ENCODE assay signal across 1 cellular context in the genomic region with DNA sequence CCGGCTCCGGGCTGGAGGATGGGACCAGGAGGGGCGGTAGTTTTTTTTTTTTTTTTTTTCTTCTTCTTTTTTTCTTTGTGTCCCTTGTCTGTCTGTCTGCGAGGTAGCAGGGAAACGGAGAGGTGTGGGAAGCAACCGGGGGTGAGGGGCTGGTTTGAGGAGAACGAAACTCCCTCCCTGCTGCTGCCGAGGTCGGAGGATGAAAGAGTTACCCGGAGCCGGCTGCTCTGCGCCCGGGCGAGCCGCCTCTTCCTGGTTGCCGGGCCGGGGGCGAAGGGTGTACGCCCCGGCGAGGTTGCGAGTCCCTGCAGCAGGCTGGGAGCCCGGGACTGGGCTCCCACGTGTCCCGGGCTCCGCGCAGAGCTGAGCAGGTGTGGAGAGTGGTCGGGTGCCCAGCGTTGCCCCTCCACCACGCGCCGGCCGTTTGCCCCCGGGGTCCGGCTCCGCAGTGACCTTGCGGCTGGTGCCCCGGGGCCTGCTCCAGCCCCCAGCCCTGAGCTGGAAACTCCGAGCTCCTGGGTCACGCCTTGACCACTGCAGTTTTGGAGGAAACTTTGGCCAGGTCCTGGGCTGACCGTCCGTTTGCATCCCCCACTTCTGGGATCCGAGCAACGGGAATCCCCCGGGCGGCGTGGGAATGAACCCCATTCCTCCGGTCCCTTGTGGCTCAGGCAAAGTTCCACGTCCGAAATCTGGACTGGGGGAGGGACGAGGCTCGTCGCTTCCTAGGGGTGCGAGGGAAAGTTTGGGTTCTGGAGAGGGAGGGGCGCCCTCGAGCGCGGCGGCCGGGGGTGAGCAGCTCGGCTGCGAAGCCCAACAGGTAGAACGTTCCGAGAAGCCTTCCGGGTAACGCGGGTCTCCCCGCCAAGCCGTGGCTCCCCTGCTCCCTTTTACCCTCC.
TF ChIP-seq lines count a peak whose summit lies in the region.

No MANE protein-coding gene starts in this region.

TF ChIP-seq in K562, 482 proteins besides CTCF, POLR2A, EP300 and RAD21 (continued from another document and continues in another):
- TF ChIP-seq, protein P1, sequence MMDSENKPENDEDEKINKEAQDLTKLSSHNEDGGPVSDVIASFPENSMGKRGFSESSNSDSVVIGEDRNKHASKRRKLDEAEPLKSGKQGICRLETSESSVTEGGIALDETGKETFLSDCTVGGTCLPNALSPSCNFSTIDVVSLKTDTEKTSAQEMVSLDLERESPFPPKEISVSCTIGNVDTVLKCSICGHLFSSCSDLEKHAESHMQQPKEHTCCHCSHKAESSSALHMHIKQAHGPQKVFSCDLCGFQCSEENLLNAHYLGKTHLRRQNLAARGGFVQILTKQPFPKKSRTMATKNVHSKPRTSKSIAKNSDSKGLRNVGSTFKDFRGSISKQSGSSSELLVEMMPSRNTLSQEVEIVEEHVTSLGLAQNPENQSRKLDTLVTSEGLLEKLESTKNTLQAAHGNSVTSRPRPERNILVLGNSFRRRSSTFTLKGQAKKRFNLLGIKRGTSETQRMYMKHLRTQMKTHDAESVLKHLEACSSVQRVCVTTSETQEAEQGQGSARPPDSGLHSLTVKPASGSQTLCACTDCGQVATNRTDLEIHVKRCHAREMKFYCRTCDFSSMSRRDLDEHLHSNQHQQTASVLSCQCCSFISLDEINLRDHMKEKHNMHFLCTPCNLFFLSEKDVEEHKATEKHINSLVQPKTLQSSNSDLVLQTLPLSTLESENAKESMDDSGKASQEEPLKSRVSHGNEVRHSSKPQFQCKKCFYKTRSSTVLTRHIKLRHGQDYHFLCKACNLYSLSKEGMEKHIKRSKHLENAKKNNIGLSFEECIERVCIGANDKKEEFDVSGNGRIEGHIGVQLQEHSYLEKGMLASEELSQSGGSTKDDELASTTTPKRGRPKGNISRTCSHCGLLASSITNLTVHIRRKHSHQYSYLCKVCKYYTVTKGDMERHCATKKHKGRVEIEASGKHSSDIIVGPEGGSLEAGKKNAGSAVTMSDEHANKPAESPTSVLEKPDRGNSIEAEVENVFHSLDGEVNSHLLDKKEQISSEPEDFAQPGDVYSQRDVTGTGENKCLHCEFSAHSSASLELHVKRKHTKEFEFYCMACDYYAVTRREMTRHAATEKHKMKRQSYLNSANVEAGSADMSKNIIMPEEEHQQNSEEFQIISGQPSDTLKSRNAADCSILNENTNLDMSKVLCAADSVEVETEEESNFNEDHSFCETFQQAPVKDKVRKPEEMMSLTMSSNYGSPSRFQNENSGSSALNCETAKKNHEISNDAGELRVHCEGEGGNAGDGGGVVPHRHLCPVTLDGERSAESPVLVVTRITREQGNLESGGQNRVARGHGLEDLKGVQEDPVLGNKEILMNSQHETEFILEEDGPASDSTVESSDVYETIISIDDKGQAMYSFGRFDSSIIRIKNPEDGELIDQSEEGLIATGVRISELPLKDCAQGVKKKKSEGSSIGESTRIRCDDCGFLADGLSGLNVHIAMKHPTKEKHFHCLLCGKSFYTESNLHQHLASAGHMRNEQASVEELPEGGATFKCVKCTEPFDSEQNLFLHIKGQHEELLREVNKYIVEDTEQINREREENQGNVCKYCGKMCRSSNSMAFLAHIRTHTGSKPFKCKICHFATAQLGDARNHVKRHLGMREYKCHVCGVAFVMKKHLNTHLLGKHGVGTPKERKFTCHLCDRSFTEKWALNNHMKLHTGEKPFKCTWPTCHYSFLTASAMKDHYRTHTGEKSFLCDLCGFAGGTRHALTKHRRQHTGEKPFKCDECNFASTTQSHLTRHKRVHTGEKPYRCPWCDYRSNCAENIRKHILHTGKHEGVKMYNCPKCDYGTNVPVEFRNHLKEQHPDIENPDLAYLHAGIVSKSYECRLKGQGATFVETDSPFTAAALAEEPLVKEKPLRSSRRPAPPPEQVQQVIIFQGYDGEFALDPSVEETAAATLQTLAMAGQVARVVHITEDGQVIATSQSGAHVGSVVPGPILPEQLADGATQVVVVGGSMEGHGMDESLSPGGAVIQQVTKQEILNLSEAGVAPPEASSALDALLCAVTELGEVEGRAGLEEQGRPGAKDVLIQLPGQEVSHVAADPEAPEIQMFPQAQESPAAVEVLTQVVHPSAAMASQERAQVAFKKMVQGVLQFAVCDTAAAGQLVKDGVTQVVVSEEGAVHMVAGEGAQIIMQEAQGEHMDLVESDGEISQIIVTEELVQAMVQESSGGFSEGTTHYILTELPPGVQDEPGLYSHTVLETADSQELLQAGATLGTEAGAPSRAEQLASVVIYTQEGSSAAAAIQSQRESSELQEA (IDR thresholded peaks at IDR 0.05; ENCODE audit: low read depth): no peak
- TF ChIP-seq ZNF324 (CRISPR knock-in tag; IDR thresholded peaks at IDR 0.05): no peak
- TF ChIP-seq, protein P2, sequence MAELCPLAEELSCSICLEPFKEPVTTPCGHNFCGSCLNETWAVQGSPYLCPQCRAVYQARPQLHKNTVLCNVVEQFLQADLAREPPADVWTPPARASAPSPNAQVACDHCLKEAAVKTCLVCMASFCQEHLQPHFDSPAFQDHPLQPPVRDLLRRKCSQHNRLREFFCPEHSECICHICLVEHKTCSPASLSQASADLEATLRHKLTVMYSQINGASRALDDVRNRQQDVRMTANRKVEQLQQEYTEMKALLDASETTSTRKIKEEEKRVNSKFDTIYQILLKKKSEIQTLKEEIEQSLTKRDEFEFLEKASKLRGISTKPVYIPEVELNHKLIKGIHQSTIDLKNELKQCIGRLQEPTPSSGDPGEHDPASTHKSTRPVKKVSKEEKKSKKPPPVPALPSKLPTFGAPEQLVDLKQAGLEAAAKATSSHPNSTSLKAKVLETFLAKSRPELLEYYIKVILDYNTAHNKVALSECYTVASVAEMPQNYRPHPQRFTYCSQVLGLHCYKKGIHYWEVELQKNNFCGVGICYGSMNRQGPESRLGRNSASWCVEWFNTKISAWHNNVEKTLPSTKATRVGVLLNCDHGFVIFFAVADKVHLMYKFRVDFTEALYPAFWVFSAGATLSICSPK (IDR thresholded peaks at IDR 0.05; ENCODE audit: borderline replicate concordance): 0 out of 2 replicates have a peak, but pooled peaks have one; percentile 27
- TF ChIP-seq EGR1 (conservative IDR thresholded peaks at IDR 0.05): no peak
- TF ChIP-seq CAMTA2 (CRISPR knock-in tag; conservative IDR thresholded peaks at IDR 0.05): no peak
- no peak for TF ChIP-seq NCOA1 (IDR thresholded peaks at IDR 0.05; ENCODE audit: low read depth)
- TF ChIP-seq, protein P3, sequence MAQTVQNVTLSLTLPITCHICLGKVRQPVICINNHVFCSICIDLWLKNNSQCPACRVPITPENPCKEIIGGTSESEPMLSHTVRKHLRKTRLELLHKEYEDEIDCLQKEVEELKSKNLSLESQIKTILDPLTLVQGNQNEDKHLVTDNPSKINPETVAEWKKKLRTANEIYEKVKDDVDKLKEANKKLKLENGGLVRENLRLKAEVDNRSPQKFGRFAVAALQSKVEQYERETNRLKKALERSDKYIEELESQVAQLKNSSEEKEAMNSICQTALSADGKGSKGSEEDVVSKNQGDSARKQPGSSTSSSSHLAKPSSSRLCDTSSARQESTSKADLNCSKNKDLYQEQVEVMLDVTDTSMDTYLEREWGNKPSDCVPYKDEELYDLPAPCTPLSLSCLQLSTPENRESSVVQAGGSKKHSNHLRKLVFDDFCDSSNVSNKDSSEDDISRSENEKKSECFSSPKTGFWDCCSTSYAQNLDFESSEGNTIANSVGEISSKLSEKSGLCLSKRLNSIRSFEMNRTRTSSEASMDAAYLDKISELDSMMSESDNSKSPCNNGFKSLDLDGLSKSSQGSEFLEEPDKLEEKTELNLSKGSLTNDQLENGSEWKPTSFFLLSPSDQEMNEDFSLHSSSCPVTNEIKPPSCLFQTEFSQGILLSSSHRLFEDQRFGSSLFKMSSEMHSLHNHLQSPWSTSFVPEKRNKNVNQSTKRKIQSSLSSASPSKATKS (CRISPR knock-in tag; IDR thresholded peaks at IDR 0.05): no peak
- TF ChIP-seq MCM5 (IDR thresholded peaks at IDR 0.05; ENCODE audit: low read depth): no peak
- TF ChIP-seq MTA2 (IDR thresholded peaks at IDR 0.05; ENCODE audit: low read depth): no peak
- no peak for TF ChIP-seq ZNF551 (CRISPR knock-in tag; IDR thresholded peaks at IDR 0.05)
- TF ChIP-seq, protein P4, sequence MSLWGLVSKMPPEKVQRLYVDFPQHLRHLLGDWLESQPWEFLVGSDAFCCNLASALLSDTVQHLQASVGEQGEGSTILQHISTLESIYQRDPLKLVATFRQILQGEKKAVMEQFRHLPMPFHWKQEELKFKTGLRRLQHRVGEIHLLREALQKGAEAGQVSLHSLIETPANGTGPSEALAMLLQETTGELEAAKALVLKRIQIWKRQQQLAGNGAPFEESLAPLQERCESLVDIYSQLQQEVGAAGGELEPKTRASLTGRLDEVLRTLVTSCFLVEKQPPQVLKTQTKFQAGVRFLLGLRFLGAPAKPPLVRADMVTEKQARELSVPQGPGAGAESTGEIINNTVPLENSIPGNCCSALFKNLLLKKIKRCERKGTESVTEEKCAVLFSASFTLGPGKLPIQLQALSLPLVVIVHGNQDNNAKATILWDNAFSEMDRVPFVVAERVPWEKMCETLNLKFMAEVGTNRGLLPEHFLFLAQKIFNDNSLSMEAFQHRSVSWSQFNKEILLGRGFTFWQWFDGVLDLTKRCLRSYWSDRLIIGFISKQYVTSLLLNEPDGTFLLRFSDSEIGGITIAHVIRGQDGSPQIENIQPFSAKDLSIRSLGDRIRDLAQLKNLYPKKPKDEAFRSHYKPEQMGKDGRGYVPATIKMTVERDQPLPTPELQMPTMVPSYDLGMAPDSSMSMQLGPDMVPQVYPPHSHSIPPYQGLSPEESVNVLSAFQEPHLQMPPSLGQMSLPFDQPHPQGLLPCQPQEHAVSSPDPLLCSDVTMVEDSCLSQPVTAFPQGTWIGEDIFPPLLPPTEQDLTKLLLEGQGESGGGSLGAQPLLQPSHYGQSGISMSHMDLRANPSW (CRISPR knock-in tag; IDR thresholded peaks at IDR 0.05): no peak
- no peak for TF ChIP-seq KDM4B (IDR thresholded peaks at IDR 0.05; ENCODE audit: borderline replicate concordance in 2 of 2, low read depth in 1 of 2)
- TF ChIP-seq SMAD2 (IDR thresholded peaks at IDR 0.05; ENCODE audit: low read depth, low read length): no peak
- 0 out of 2 replicates have a peak, but pooled peaks have one; percentile 34 for TF ChIP-seq SMARCE1 (IDR thresholded peaks at IDR 0.05)
- no peak for TF ChIP-seq ZNF444 (CRISPR knock-in tag; IDR thresholded peaks at IDR 0.05)
- no peak for TF ChIP-seq NR2C2 (CRISPR knock-in tag; IDR thresholded peaks at IDR 0.05)
- TF ChIP-seq NR2C2 (tag; IDR thresholded peaks at IDR 0.05): 0 out of 2 replicates have a peak, but pooled peaks have one; percentile 13
- TF ChIP-seq TBL1XR1 (IDR thresholded peaks at IDR 0.05; ENCODE audit: low read length in 2 of 2): no peak
- TF ChIP-seq HNRNPLL (IDR thresholded peaks at IDR 0.05; ENCODE audit: low read depth, low read length, poor library complexity, severe bottlenecking): no peak
- TF ChIP-seq MEF2D (tag; conservative IDR thresholded peaks at IDR 0.05; ENCODE audit: low read depth): no peak
- no peak for TF ChIP-seq POLR3A (IDR thresholded peaks at IDR 0.05; ENCODE audit: borderline replicate concordance, extremely low read depth, insufficient read depth, insufficient read length)
- TF ChIP-seq, protein P5, sequence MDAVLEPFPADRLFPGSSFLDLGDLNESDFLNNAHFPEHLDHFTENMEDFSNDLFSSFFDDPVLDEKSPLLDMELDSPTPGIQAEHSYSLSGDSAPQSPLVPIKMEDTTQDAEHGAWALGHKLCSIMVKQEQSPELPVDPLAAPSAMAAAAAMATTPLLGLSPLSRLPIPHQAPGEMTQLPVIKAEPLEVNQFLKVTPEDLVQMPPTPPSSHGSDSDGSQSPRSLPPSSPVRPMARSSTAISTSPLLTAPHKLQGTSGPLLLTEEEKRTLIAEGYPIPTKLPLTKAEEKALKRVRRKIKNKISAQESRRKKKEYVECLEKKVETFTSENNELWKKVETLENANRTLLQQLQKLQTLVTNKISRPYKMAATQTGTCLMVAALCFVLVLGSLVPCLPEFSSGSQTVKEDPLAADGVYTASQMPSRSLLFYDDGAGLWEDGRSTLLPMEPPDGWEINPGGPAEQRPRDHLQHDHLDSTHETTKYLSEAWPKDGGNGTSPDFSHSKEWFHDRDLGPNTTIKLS (IDR thresholded peaks at IDR 0.05; ENCODE audit: borderline replicate concordance, low read depth): 0 out of 2 replicates have a peak, but pooled peaks have one; percentile 29
- peak; percentile 18 for TF ChIP-seq SAP30 (IDR thresholded peaks at IDR 0.05; ENCODE audit: borderline replicate concordance, insufficient read depth, low read depth, low read length, poor library complexity, severe bottlenecking)
- TF ChIP-seq, protein P6, sequence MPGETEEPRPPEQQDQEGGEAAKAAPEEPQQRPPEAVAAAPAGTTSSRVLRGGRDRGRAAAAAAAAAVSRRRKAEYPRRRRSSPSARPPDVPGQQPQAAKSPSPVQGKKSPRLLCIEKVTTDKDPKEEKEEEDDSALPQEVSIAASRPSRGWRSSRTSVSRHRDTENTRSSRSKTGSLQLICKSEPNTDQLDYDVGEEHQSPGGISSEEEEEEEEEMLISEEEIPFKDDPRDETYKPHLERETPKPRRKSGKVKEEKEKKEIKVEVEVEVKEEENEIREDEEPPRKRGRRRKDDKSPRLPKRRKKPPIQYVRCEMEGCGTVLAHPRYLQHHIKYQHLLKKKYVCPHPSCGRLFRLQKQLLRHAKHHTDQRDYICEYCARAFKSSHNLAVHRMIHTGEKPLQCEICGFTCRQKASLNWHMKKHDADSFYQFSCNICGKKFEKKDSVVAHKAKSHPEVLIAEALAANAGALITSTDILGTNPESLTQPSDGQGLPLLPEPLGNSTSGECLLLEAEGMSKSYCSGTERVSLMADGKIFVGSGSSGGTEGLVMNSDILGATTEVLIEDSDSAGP (CRISPR knock-in tag; IDR thresholded peaks at IDR 0.05): no peak
- TF ChIP-seq E2F3 (CRISPR knock-in tag; IDR thresholded peaks at IDR 0.05): no peak
- TF ChIP-seq MAZ (CRISPR knock-in tag; conservative IDR thresholded peaks at IDR 0.05 in 1 of 2, IDR thresholded peaks at IDR 0.05 in 1 of 2): peak in 1 of 2 experiments; percentile 59; a peak in 1 of 4 replicates
- TF ChIP-seq SMARCB1 (IDR thresholded peaks at IDR 0.05; ENCODE audit: insufficient read length, low read depth): no peak
- TF ChIP-seq ZBTB7A (IDR thresholded peaks at IDR 0.05; ENCODE audit: borderline replicate concordance, control insufficient read depth, low read depth, low read length): peak; percentile 29
- TF ChIP-seq ZNF384 (IDR thresholded peaks at IDR 0.05; ENCODE audit: low read depth, low read length): peak; percentile 49; the same call in 1 of the 2 replicates
- TF ChIP-seq RCOR1 (IDR thresholded peaks at IDR 0.05; ENCODE audit: borderline replicate concordance in 1 of 2, low read depth in 2 of 2, low read length in 2 of 2): no peak
- no peak for TF ChIP-seq RBM14 (IDR thresholded peaks at IDR 0.05; ENCODE audit: borderline replicate concordance, insufficient read depth, low read depth, low read length)
- TF ChIP-seq BCOR (IDR thresholded peaks at IDR 0.05): no peak
